In the genomic region with DNA sequence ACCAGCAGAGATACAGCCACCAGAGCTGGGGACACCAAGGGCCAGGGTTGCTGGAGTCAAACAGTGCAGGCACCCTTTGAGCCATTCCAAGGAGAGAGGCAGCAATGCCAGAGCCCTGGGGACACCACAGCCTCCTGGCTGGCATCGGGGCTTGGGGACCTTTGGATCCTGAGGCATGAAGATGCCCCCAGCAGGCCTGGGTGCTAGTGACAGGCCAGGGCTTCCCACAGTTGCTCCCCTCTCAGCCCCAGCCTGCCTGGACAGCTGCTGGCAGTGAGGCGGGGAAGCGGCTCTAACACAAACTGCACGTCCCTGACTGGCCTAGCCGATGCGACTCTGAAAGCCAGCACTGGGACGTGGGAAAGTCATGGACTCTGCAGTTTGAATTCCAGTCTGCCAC, we compare ENCODE assay signal across 26 cellular contexts. TPM values are rescaled to one million over a fixed set of nuclear protein-coding genes. Genes with fewer than 3 reads are reported as not detected.
DNase-seq lines count a peak whose midpoint lies in the region; ATAC-seq lines count a peak whose summit lies in the region.
"Had no signal": no experiment of that assay in that cellular context is flagged by ENCODE, and none has a peak within 500 bp of the region (broad histone marks: within the 10 kb centered on the region; RNA-seq: fewer than 3 reads in every experiment).

No MANE protein-coding gene starts in this region.

- no peak overlapping the region for H2AK5ac ChIP-seq in neuronal stem cell (ENCODE audit: low read depth, low read length)

- no peak overlapping the region for H2AFZ ChIP-seq in neuronal stem cell (ENCODE audit: low read length)
- H2AFZ ChIP-seq: parathyroid adenoma had no signal

- peak overlapping the region; percentile 92 for H3K27ac ChIP-seq in CD4-positive, CD25-positive, alpha-beta regulatory T cell (ENCODE audit: insufficient read depth, low read length, poor library complexity, severe bottlenecking)
- H3K27ac ChIP-seq in neuronal stem cell (replicated peaks; ENCODE audit: low read length): no peak overlapping the region
- H3K27ac ChIP-seq: parathyroid adenoma, right atrium auricular region, RWPE1, suprapubic skin had no signal

- peak overlapping the region; percentile 99 for H3K4me3 ChIP-seq in CD4-positive, CD25-positive, alpha-beta regulatory T cell (ENCODE audit: low read depth, low read length)
- H3K4me3 ChIP-seq in neuronal stem cell (ENCODE audit: low read length in 2 of 2): no peak overlapping the region
- H3K4me3 ChIP-seq: mucosa of descending colon, right atrium auricular region, suprapubic skin had no signal

- no peak overlapping the region for H3K4me3 Mint-ChIP-seq in activated CD4-positive, alpha-beta T cell treated with anti-CD3 and anti-CD28 coated beads for 36 hours
- no peak overlapping the region for H3K4me3 Mint-ChIP-seq in CD4-positive, CD25-positive, alpha-beta regulatory T cell
- H3K4me3 Mint-ChIP-seq in activated T-helper 2 cell treated with anti-CD3 and anti-CD28 coated beads, Interferon-gamma antibody, Interleukin-2, Interleukin-4, amounts not matched to agents 10 μg/mL and 5 μg/mL and 100 μg/mL, durations not matched to agents 14 hours and 24 hours and 36 hours (ENCODE audit: low read depth): no peak overlapping the region
- H3K4me3 Mint-ChIP-seq: stimulated activated memory B cell treated with anti-CD40 and anti-IgM and Interleukin-4, amounts not matched to agents 10 μg/mL and 1 μg/mL and 100 μg/mL, for 72 hours had no signal

- H2BK5ac ChIP-seq in neuronal stem cell (ENCODE audit: low read length): no peak overlapping the region

- POLR2A ChIA-PET in activated CD4-positive, alpha-beta T cell treated with anti-CD3 and anti-CD28 coated beads for 36 hours (lab: Charles Lee): interaction anchor here (0.6 to 1.3 kb wide), 6 partner anchors 12 to 191 kb away, joined by 3 to 4 read pairs (median 4); partner anchors contain the start of gene TMEM109

- no peaks in the 10 kb centered on the region for H3K79me1 ChIP-seq in neuronal stem cell (ENCODE audit: low read depth, low read length)

- peak overlapping the region; percentile 59 for H3K18ac ChIP-seq in neuronal stem cell (ENCODE audit: low read length)

- no peaks in the 10 kb centered on the region for H3K27me3 ChIP-seq in CD4-positive, CD25-positive, alpha-beta regulatory T cell (ENCODE audit: control insufficient read depth, insufficient read depth, low read length)
- H3K27me3 ChIP-seq in neuronal stem cell (ENCODE audit: control insufficient read depth in 3 of 3, insufficient read depth in 3 of 3, low read depth in 1 of 3, low read length in 3 of 3): no peaks in the 10 kb centered on the region
- H3K27me3 ChIP-seq: right atrium auricular region, suprapubic skin had no signal

- CTCF ChIA-PET in activated CD4-positive, alpha-beta T cell treated with anti-CD3 and anti-CD28 coated beads for 36 hours (lab: Charles Lee): interaction anchor here (0.6 to 2.3 kb wide), 4 partner anchors 12 to 120 kb away, joined by 3 to 8 read pairs (median 4); no protein-coding TSS in a partner anchor

- H3K4me1 Mint-ChIP-seq in activated CD4-positive, alpha-beta T cell treated with anti-CD3 and anti-CD28 coated beads for 36 hours: peaks cover 45% of the 10 kb centered on the region
- peaks cover 11 to 68% (median 43%) of the 10 kb centered on the region in 4 donors for H3K4me1 Mint-ChIP-seq in CD4-positive, CD25-positive, alpha-beta regulatory T cell
- H3K4me1 Mint-ChIP-seq in activated T-helper 2 cell treated with anti-CD3 and anti-CD28 coated beads, Interferon-gamma antibody, Interleukin-2, Interleukin-4, amounts not matched to agents 10 μg/mL and 5 μg/mL and 100 μg/mL, durations not matched to agents 14 hours and 24 hours and 36 hours (ENCODE audit: low read depth): peaks cover 51% of the 10 kb centered on the region

- H3K27ac Mint-ChIP-seq in activated CD4-positive, alpha-beta T cell treated with anti-CD3 and anti-CD28 coated beads for 36 hours: no peak overlapping the region
- peak overlapping the region in 2 of 3 donors; percentile 58 to 76 for H3K27ac Mint-ChIP-seq in CD4-positive, CD25-positive, alpha-beta regulatory T cell
- H3K27ac Mint-ChIP-seq in activated T-helper 2 cell treated with anti-CD3 and anti-CD28 coated beads, Interferon-gamma antibody, Interleukin-2, Interleukin-4, amounts not matched to agents 10 μg/mL and 5 μg/mL and 100 μg/mL, durations not matched to agents 14 hours and 24 hours and 36 hours: peak overlapping the region; percentile 61
- H3K27ac Mint-ChIP-seq: stimulated activated memory B cell treated with anti-CD40 and anti-IgM and Interleukin-4, amounts not matched to agents 10 μg/mL and 1 μg/mL and 100 μg/mL, for 72 hours had no signal

- no peaks in the 10 kb centered on the region for H3K27me3 Mint-ChIP-seq in activated CD4-positive, alpha-beta T cell treated with anti-CD3 and anti-CD28 coated beads for 36 hours
- no peaks in the 10 kb centered on the region for H3K27me3 Mint-ChIP-seq in CD4-positive, CD25-positive, alpha-beta regulatory T cell
- H3K27me3 Mint-ChIP-seq in activated T-helper 2 cell treated with anti-CD3 and anti-CD28 coated beads, Interferon-gamma antibody, Interleukin-2, Interleukin-4, amounts not matched to agents 10 μg/mL and 5 μg/mL and 100 μg/mL, durations not matched to agents 14 hours and 24 hours and 36 hours (ENCODE audit: low read depth): no peaks in the 10 kb centered on the region
- H3K27me3 Mint-ChIP-seq: stimulated activated memory B cell treated with anti-CD40 and anti-IgM and Interleukin-4, amounts not matched to agents 10 μg/mL and 1 μg/mL and 100 μg/mL, for 72 hours had no signal

- H3K4me2 ChIP-seq in neuronal stem cell (ENCODE audit: insufficient read depth, low read length, poor library complexity, severe bottlenecking): no peak overlapping the region

- DNase-seq in activated CD4-positive, alpha-beta T cell treated with anti-CD3 and anti-CD28 coated beads for 36 hours: peak; percentile 42
- no peak for DNase-seq in activated CD4-positive, alpha-beta T cell treated with anti-CD3 and anti-CD28 coated beads, Interleukin-2, amount 50 U/mL, for 1 hour
- no peak for DNase-seq in CD4-positive, CD25-positive, alpha-beta regulatory T cell
- no peak for DNase-seq in activated T-helper 2 cell treated with anti-CD3 and anti-CD28 coated beads, Interferon-gamma antibody, Interleukin-2, Interleukin-4, amounts not matched to agents 10 μg/mL and 5 μg/mL and 100 μg/mL, durations not matched to agents 14 hours and 24 hours and 36 hours (ENCODE audit: low spot score)
- DNase-seq in neuronal stem cell (ENCODE audit: low spot score) (no peak), HPDE6-E6E7 (ENCODE audit: extremely low spot score) (no peak), kidney glomerular epithelial cell (lab: John Stamatoyannopoulos, UW) (no peak)
- DNase-seq: DMS153; effector CD4-positive, alpha-beta T cell; erythroblast; GOT3; islet precursor cell; mucosa of descending colon; NCI-H446; NCI-H774; stimulated activated CD4-positive, alpha-beta T cell treated with anti-CD3 and anti-CD28 coated beads, Interleukin-4, amount 100 ng/mL, for 24 hours had no signal

- H2BK120ac ChIP-seq in neuronal stem cell (ENCODE audit: low read depth, low read length): no peak overlapping the region

- H3K9me3 Mint-ChIP-seq in activated CD4-positive, alpha-beta T cell treated with anti-CD3 and anti-CD28 coated beads for 36 hours (ENCODE audit: low read depth): no peaks in the 10 kb centered on the region
- H3K9me3 Mint-ChIP-seq in CD4-positive, CD25-positive, alpha-beta regulatory T cell: no peaks in the 10 kb centered on the region
- H3K9me3 Mint-ChIP-seq in activated T-helper 2 cell treated with anti-CD3 and anti-CD28 coated beads, Interferon-gamma antibody, Interleukin-2, Interleukin-4, amounts not matched to agents 10 μg/mL and 5 μg/mL and 100 μg/mL, durations not matched to agents 14 hours and 24 hours and 36 hours: no peaks in the 10 kb centered on the region
- H3K9me3 Mint-ChIP-seq: stimulated activated memory B cell treated with anti-CD40 and anti-IgM and Interleukin-4, amounts not matched to agents 10 μg/mL and 1 μg/mL and 100 μg/mL, for 72 hours had no signal

- no peak overlapping the region for H3K14ac ChIP-seq in neuronal stem cell (ENCODE audit: low read length)

- H3K9me3 ChIP-seq in CD4-positive, CD25-positive, alpha-beta regulatory T cell (ENCODE audit: control insufficient read depth in 2 of 2, low read length in 2 of 2): no peaks in the 10 kb centered on the region
- H3K9me3 ChIP-seq in neuronal stem cell (replicated peaks in 1 of 2; ENCODE audit: control insufficient read depth in 2 of 2, insufficient read depth in 1 of 2, low read depth in 1 of 2, low read length in 2 of 2): peaks cover 0 to 4% of the 10 kb centered on the region in 2 donors
- H3K9me3 ChIP-seq: mucosa of descending colon, right atrium auricular region, suprapubic skin had no signal

- no CpG with 5 or more reads among the region's 7 CpGs for WGBS in neuronal stem cell (ENCODE audit: extremely low coverage in 2 of 2, insufficient read length in 2 of 2, insufficient replicate concordance in 1 of 2), 2 donors

- no peak overlapping the region for H3K9ac ChIP-seq in neuronal stem cell (ENCODE audit: low read depth, low read length, poor library complexity)
- H3K9ac ChIP-seq: parathyroid adenoma had no signal

- H3K36me3 Mint-ChIP-seq in activated CD4-positive, alpha-beta T cell treated with anti-CD3 and anti-CD28 coated beads for 36 hours (ENCODE audit: low read depth): peaks cover 75% of the 10 kb centered on the region
- peaks cover 34% of the 10 kb centered on the region for H3K36me3 Mint-ChIP-seq in CD4-positive, CD25-positive, alpha-beta regulatory T cell
- peaks cover 75% of the 10 kb centered on the region for H3K36me3 Mint-ChIP-seq in activated T-helper 2 cell treated with anti-CD3 and anti-CD28 coated beads, Interferon-gamma antibody, Interleukin-2, Interleukin-4, amounts not matched to agents 10 μg/mL and 5 μg/mL and 100 μg/mL, durations not matched to agents 14 hours and 24 hours and 36 hours (ENCODE audit: low read depth)
- H3K36me3 Mint-ChIP-seq: stimulated activated memory B cell treated with anti-CD40 and anti-IgM and Interleukin-4, amounts not matched to agents 10 μg/mL and 1 μg/mL and 100 μg/mL, for 72 hours had no signal

- intact Hi-C loops in activated CD4-positive, alpha-beta T cell treated with anti-CD3 and anti-CD28 coated beads for 36 hours (cut with DNase I, micrococcal nuclease): no loop called here
- intact Hi-C loops in activated T-helper 2 cell treated with anti-CD3 and anti-CD28 coated beads, Interferon-gamma antibody, Interleukin-2, Interleukin-4, amounts not matched to agents 10 μg/mL and 5 μg/mL and 100 μg/mL, durations not matched to agents 14 hours and 24 hours and 36 hours (cut with micrococcal nuclease): no loop called here

- peaks cover 36% of the 10 kb centered on the region for H3K36me3 ChIP-seq in CD4-positive, CD25-positive, alpha-beta regulatory T cell (ENCODE audit: control insufficient read depth, insufficient read depth, low read length)
- no peaks in the 10 kb centered on the region for H3K36me3 ChIP-seq in neuronal stem cell (replicated peaks in 1 of 2; ENCODE audit: control insufficient read depth in 2 of 2, insufficient read depth in 2 of 2, low read length in 2 of 2)
- H3K36me3 ChIP-seq: right atrium auricular region, suprapubic skin had no signal

- H4K91ac ChIP-seq in neuronal stem cell (ENCODE audit: low read depth, low read length, poor library complexity): no peak overlapping the region

- peaks cover 65% of the 10 kb centered on the region for H3K4me1 ChIP-seq in CD4-positive, CD25-positive, alpha-beta regulatory T cell (ENCODE audit: control insufficient read depth, insufficient read depth, low read length, poor library complexity, severe bottlenecking)
- H3K4me1 ChIP-seq in neuronal stem cell (ENCODE audit: control insufficient read depth in 2 of 2, insufficient read depth in 1 of 2, low read depth in 1 of 2, low read length in 2 of 2): no peaks in the 10 kb centered on the region
- H3K4me1 ChIP-seq: parathyroid adenoma, right atrium auricular region, suprapubic skin had no signal

- H2BK15ac ChIP-seq in neuronal stem cell (ENCODE audit: low read length): peak overlapping the region; percentile 21

- ATAC-seq in activated CD4-positive, alpha-beta T cell treated with anti-CD3 and anti-CD28 coated beads for 36 hours: no peak
- ATAC-seq in CD4-positive, CD25-positive, alpha-beta regulatory T cell (ENCODE audit: low read depth in 2 of 2): no peak
- ATAC-seq in HG02642 (IDR thresholded peaks at IDR 0.05; ENCODE audit: poor library complexity, unreplicated experiment): no peak
- ATAC-seq: mucosa of descending colon; stimulated activated memory B cell treated with anti-CD40 and anti-IgM and Interleukin-4, amounts not matched to agents 10 μg/mL and 1 μg/mL and 100 μg/mL, for 72 hours had no signal

- H3K23ac ChIP-seq in neuronal stem cell (ENCODE audit: low read depth, low read length, poor library complexity): peak overlapping the region; percentile 74

- no peak overlapping the region for H4K8ac ChIP-seq in neuronal stem cell (ENCODE audit: low read depth, low read length)

- peak overlapping the region; percentile 75 for H2BK12ac ChIP-seq in neuronal stem cell (ENCODE audit: low read length)

- no peak overlapping the region for H3K4ac ChIP-seq in neuronal stem cell (ENCODE audit: low read length)

RNA-seq across cellular contexts. Expression of gene CD5, which starts 2.7 kb away (rescaled TPM):
- 100 to 1,000 TPM; 298 to 399 TPM for total RNA-seq in activated CD4-positive, alpha-beta T cell treated with anti-CD3 and anti-CD28 coated beads for 36 hours
- 390 TPM for total RNA-seq in CD4-positive, CD25-positive, alpha-beta regulatory T cell
- 100 to 1,000 TPM; 150 to 253 (median 213) TPM for polyA plus RNA-seq in CD4-positive, CD25-positive, alpha-beta regulatory T cell
- total RNA-seq in activated T-helper 2 cell treated with anti-CD3 and anti-CD28 coated beads, Interferon-gamma antibody, Interleukin-2, Interleukin-4, amounts not matched to agents 10 μg/mL and 5 μg/mL and 100 μg/mL, durations not matched to agents 14 hours and 24 hours and 36 hours: 395 and 399 TPM in 2 replicates
- not detected for polyA plus RNA-seq in neuronal stem cell (2013, experiment 1 of 2)
- polyA plus RNA-seq in neuronal stem cell (2013, experiment 2 of 2): not detected
- total RNA-seq: A172, bronchial epithelial cell, OCI-LY7 had no signal
- polyA plus RNA-seq: neural cell had no signal

RNA-seq across cellular contexts. Expression of gene VPS37C, which starts 56.3 kb away (rescaled TPM):
- total RNA-seq in activated CD4-positive, alpha-beta T cell treated with anti-CD3 and anti-CD28 coated beads for 36 hours: 10 to 100 TPM in 1 of 2 experiments, 1 to 10 TPM in 1; 9.5 to 10.6 TPM
- 2.8 TPM for total RNA-seq in CD4-positive, CD25-positive, alpha-beta regulatory T cell
- under 1 TPM; 0.30 to 0.68 (median 0.60) TPM for polyA plus RNA-seq in CD4-positive, CD25-positive, alpha-beta regulatory T cell
- total RNA-seq in activated T-helper 2 cell treated with anti-CD3 and anti-CD28 coated beads, Interferon-gamma antibody, Interleukin-2, Interleukin-4, amounts not matched to agents 10 μg/mL and 5 μg/mL and 100 μg/mL, durations not matched to agents 14 hours and 24 hours and 36 hours: 10.6 and 12.5 TPM in 2 replicates
- 13.9 TPM for polyA plus RNA-seq in neuronal stem cell (2013, experiment 1 of 2)
- polyA plus RNA-seq in neuronal stem cell (2013, experiment 2 of 2): 14.1 TPM
